Comparison of ENCODE assay signal across 10 cellular contexts in the genomic region with DNA sequence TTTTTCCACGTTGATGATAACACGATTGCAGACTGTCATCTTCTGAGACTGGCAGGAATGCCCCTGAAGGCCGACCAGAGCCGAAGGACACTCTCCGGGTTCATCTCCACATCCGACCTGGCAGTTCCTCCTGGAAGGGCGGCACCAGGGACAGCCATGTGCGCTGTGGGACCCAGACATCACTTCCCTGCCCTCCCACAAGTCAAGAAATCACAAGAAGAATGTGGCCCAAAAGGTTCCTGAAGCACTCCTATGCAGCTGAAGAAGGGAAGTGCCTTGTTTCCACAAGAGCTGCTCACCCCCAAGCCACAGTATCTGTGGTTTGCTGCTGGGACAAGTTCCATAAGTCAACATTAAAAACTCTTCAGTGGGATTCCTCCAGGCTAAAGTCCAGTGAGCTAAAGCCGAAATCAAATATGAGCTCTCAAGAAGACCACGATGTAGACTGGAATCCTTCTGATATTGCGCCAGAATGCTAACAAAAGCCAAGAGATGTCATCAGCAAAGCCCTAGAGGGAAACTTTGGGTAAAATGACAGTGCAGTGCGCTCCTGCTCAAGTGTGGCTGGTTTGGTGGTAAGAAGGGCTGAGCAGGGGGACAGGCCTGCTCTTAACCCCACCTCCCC. TPM values are rescaled to one million over a fixed set of nuclear protein-coding genes. Genes with fewer than 3 reads are reported as not detected.
DNase-seq lines count a peak whose midpoint lies in the region; ATAC-seq and TF ChIP-seq lines count a peak whose summit lies in the region.
"Had no signal": no experiment of that assay in that cellular context is flagged by ENCODE, and none has a peak within 500 bp of the region (broad histone marks: within the 10 kb centered on the region; RNA-seq: fewer than 3 reads in every experiment).

No MANE protein-coding gene starts in this region.

- DNase-seq in EH (ENCODE audit: low read depth): peak; percentile 96
- no peak for DNase-seq in RWPE2 (ENCODE audit: low spot score)
- DNase-seq in fibroblast of peridontal ligament (ENCODE audit: extremely low read depth): peak; percentile 82
- no peak for DNase-seq in C1 segment of cervical spinal cord (lab: John Stamatoyannopoulos, UW)
- no peak for DNase-seq in mucosa of gallbladder (ENCODE audit: low spot score)
- DNase-seq in MM.1S: no peak
- DNase-seq: dorsolateral prefrontal cortex, NCI-H1092 treated with DMSO at 0.1 percent for 48 hours had no signal

- H3K4me1 ChIP-seq in RWPE2 (ENCODE audit: insufficient read depth, poor library complexity, severe bottlenecking) (peaks cover 56% of the 10 kb centered on the region), skeletal muscle satellite cell (ENCODE audit: control insufficient read depth, insufficient read depth, low read length) (peaks cover 69% of the 10 kb centered on the region), MM.1S (ENCODE audit: low read length) (no peaks in the 10 kb centered on the region)

- H3K9ac ChIP-seq in skeletal muscle satellite cell (ENCODE audit: low read depth, low read length): peak overlapping the region; percentile 3
- no peak overlapping the region for H3K9ac ChIP-seq in MM.1S (ENCODE audit: low read length)

- no peak for ATAC-seq in RWPE2 (ENCODE audit: low read depth)
- ATAC-seq in HG02970 (IDR thresholded peaks at IDR 0.05; ENCODE audit: low FRiP score, unreplicated experiment): no peak

- H4K20me1 ChIP-seq in MM.1S (ENCODE audit: insufficient read depth, low read length): no peaks in the 10 kb centered on the region

- H3K4me2 ChIP-seq in skeletal muscle satellite cell (ENCODE audit: low read length) (peak overlapping the region; percentile 90), MM.1S (ENCODE audit: low read depth, low read length) (no peak overlapping the region)

- H3K9me3 ChIP-seq in RWPE2 (ENCODE audit: severe bottlenecking): no peaks in the 10 kb centered on the region
- no peaks in the 10 kb centered on the region for H3K9me3 ChIP-seq in skeletal muscle satellite cell (replicated peaks; ENCODE audit: low read length)
- no peaks in the 10 kb centered on the region for H3K9me3 ChIP-seq in MM.1S (replicated peaks; ENCODE audit: insufficient read depth, low read length)

- no peak overlapping the region for H2AFZ ChIP-seq in MM.1S (ENCODE audit: low read length)

- H3F3A ChIP-seq in MM.1S (ENCODE audit: insufficient read depth, low read length): no peaks in the 10 kb centered on the region

- TF ChIP-seq CTCF in RWPE2 (IDR thresholded peaks at IDR 0.05; ENCODE audit: poor library complexity, severe bottlenecking) (no peak), MM.1S (IDR thresholded peaks at IDR 0.05; ENCODE audit: low read length) (no peak)

- peaks cover 9% of the 10 kb centered on the region for H3K79me2 ChIP-seq in MM.1S (ENCODE audit: low read length)

- H3K9me2 ChIP-seq in MM.1S (replicated peaks; ENCODE audit: insufficient read depth, low read length): no peaks in the 10 kb centered on the region

- peak overlapping the region; percentile 93 for H3K27ac ChIP-seq in RWPE2 (ENCODE audit: poor library complexity, severe bottlenecking)
- H3K27ac ChIP-seq in MM.1S (ENCODE audit: low read length): no peak overlapping the region

- H3K27me3 ChIP-seq in RWPE2 (ENCODE audit: insufficient read depth, poor library complexity, severe bottlenecking) (no peaks in the 10 kb centered on the region), skeletal muscle satellite cell (ENCODE audit: control insufficient read depth, insufficient read depth, low read length) (no peaks in the 10 kb centered on the region), MM.1S (replicated peaks; ENCODE audit: insufficient read depth, low read length) (no peaks in the 10 kb centered on the region)
- H3K27me3 ChIP-seq: dorsolateral prefrontal cortex had no signal

- no peaks in the 10 kb centered on the region for H3K36me3 ChIP-seq in RWPE2 (ENCODE audit: low read depth)
- H3K36me3 ChIP-seq in skeletal muscle satellite cell (ENCODE audit: insufficient read depth, low read length): no peaks in the 10 kb centered on the region
- H3K36me3 ChIP-seq in MM.1S (replicated peaks; ENCODE audit: insufficient read depth, low read length): no peaks in the 10 kb centered on the region

- no peak overlapping the region for H3K4me3 ChIP-seq in RWPE2 (ENCODE audit: severe bottlenecking)
- H3K4me3 ChIP-seq in skeletal muscle satellite cell (ENCODE audit: low read length): peak overlapping the region; percentile 65
- no peak overlapping the region for H3K4me3 ChIP-seq in MM.1S (ENCODE audit: low read length)

RNA-seq across cellular contexts. Expression of a gene that starts 21.2 kb away (rescaled TPM):
- total RNA-seq in skeletal muscle satellite cell (2012; rRNA removed): 30.9 and 46.3 TPM in 2 replicates
- 182 TPM for total RNA-seq in mucosa of gallbladder

Comparison
In these comparisons a context has a peak if more than half of its experiments do, and no peak if none do; other contexts are left out.
1. DNase-seq: peak in EH (single experiment) and fibroblast of peridontal ligament (single experiment); none in RWPE2 (single experiment), C1 segment of cervical spinal cord (0 of 14), mucosa of gallbladder (single experiment) and MM.1S (single experiment).